ENCODE assay signal across 27 cellular contexts in the genomic region with DNA sequence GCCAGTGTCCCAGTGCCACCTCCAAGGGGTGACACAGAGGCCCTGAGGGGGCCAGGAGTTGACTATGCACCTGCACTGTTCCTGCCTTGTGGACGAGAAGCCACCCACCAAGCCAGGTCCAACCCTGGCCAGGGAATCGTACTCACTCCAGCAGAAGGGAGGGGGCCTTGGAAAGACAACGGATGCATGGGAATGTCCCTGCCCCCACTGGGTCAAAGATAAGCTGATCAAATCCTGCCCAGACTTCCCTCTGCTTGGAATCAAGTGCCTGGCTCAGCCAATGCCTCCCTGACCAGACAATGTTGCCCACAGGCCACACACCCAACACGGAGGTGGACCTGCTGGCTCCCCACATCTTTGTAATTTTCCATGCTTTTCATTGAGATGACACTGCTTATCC. TPM values are rescaled to one million over a fixed set of nuclear protein-coding genes. Genes with fewer than 3 reads are reported as not detected.
"Had no signal": no experiment of that assay in that cellular context is flagged by ENCODE, and none has a peak within 500 bp of the region (broad histone marks: within the 10 kb centered on the region; RNA-seq: fewer than 3 reads in every experiment).

No MANE protein-coding gene starts in this region.

- H3K27ac ChIP-seq: SJCRH30 had no signal

- H3K4me1 ChIP-seq: SJCRH30 had no signal

- H3K9me3 ChIP-seq: SJCRH30 had no signal

- H3K36me3 ChIP-seq: SJCRH30 had no signal

- H3K36me3 Mint-ChIP-seq: activated CD4-positive, alpha-beta memory T cell treated with anti-CD3 and anti-CD28 coated beads for 36 hours had no signal

- H3K27me3 Mint-ChIP-seq: activated CD4-positive, alpha-beta memory T cell treated with anti-CD3 and anti-CD28 coated beads for 36 hours; activated CD4-positive, alpha-beta T cell treated with anti-CD3 and anti-CD28 coated beads, Interleukin-2, amount 10 ng/mL, durations not matched to agents 7 days and 5 days had no signal

- DNase-seq: activated B cell treated with CpG ODN at 0.5 μM for 24 hours; activated CD4-positive, alpha-beta memory T cell treated with anti-CD3 and anti-CD28 coated beads for 36 hours; activated CD4-positive, alpha-beta T cell treated with anti-CD3 and anti-CD28 coated beads, Interleukin-2, amount 10 ng/mL, durations not matched to agents 7 days and 5 days; activated CD8-positive, alpha-beta memory T cell treated with anti-CD3 and anti-CD28 coated beads for 24 hours; activated gamma-delta T cell treated with Interleukin-2 at 50 U/mL for 16 hours; activated naive CD4-positive, alpha-beta T cell treated with anti-CD3 and anti-CD28 coated beads, Interleukin-2, amount 50 U/mL, for 16 hours; activated T-cell treated with anti-CD3 and anti-CD28 coated beads, Interleukin-2, amount 50 U/mL, for 4 hours; amygdala; KBM-7; NCI-H1092; NCI-H1417; NCI-H1930; NCI-H2171; NCI-H226; NCI-H526; NCI-H774; NK-92 treated with Interleukin-12 subunit alpha and Interleukin-12 subunit beta, amount 100 ng/mL, for 24 hours; OCI-M1; Right ventricle myocardium superior; RPMI8226; SJCRH30 had no signal

- H3K4me3 Mint-ChIP-seq: activated B cell treated with CpG ODN at 0.5 μM for 24 hours; activated CD4-positive, alpha-beta memory T cell treated with anti-CD3 and anti-CD28 coated beads for 36 hours; activated CD4-positive, alpha-beta T cell treated with anti-CD3 and anti-CD28 coated beads, Interleukin-2, amount 10 ng/mL, durations not matched to agents 7 days and 5 days; activated T-cell treated with anti-CD3 and anti-CD28 coated beads, Interleukin-2, amount 50 U/mL, for 4 hours; brain; T-helper 1 cell treated with Interleukin-12 subunit alpha and Interleukin-12 subunit beta and Interleukin-4 antibody, amounts not matched to agents 30 μg/mL and 1 μg/mL, for 36 hours had no signal

- H3K4me1 Mint-ChIP-seq: activated B cell treated with CpG ODN at 0.5 μM for 24 hours had no signal

- H3K9me3 Mint-ChIP-seq: activated B cell treated with CpG ODN at 0.5 μM for 24 hours; activated CD4-positive, alpha-beta memory T cell treated with anti-CD3 and anti-CD28 coated beads for 36 hours; activated CD4-positive, alpha-beta T cell treated with anti-CD3 and anti-CD28 coated beads, Interleukin-2, amount 10 ng/mL, durations not matched to agents 7 days and 5 days; activated T-cell treated with anti-CD3 and anti-CD28 coated beads, Interleukin-2, amount 50 U/mL, for 4 hours; T-helper 1 cell treated with Interleukin-12 subunit alpha and Interleukin-12 subunit beta and Interleukin-4 antibody, amounts not matched to agents 30 μg/mL and 1 μg/mL, for 36 hours had no signal

- FAIRE-seq: astrocyte had no signal

- H3K4me3 ChIP-seq: SJCRH30 had no signal

- ATAC-seq: activated T-cell treated with anti-CD3 and anti-CD28 coated beads, Interleukin-2, amount 50 U/mL, for 4 hours; Panc1 had no signal

- H3K27ac Mint-ChIP-seq: activated B cell treated with CpG ODN at 0.5 μM for 24 hours; activated CD4-positive, alpha-beta memory T cell treated with anti-CD3 and anti-CD28 coated beads for 36 hours; activated CD4-positive, alpha-beta T cell treated with anti-CD3 and anti-CD28 coated beads, Interleukin-2, amount 10 ng/mL, durations not matched to agents 7 days and 5 days; T-helper 1 cell treated with Interleukin-12 subunit alpha and Interleukin-12 subunit beta and Interleukin-4 antibody, amounts not matched to agents 30 μg/mL and 1 μg/mL, for 36 hours had no signal

RNA-seq across cellular contexts. Expression of gene CACNA2D2, which starts 23.9 kb away (rescaled TPM):
- total RNA-seq: LHCN-M2, M059J, SJCRH30 had no signal
